8 cellular contexts compared by ENCODE assay signal in the genomic region with DNA sequence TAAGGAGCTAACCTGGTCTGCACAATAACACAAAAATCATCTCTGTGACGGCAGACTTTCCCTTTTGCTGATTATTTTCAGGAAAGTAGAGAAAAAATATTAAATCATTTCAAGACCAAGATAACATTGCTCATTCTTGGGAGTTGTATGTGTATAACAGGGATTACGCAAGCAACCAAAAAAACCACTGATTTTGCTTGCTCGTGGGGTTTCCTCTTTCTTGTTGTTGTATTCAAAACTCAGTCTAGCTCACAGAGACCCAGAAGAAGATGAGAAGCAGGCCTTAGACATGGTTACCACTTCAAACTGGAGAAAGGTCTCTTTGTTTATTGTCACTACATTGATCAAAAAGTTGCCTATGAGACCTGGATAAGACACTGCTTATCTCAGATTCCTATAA. TPM values are rescaled to one million over a fixed set of nuclear protein-coding genes. Genes with fewer than 3 reads are reported as not detected.
DNase-seq lines count a peak whose midpoint lies in the region; TF ChIP-seq lines count a peak whose summit lies in the region.

No MANE protein-coding gene starts in this region.

- H3K27ac ChIP-seq in urinary bladder (ENCODE audit: low read depth) (peak overlapping the region; percentile 59), uterus (peak overlapping the region in 1 of 2 donors; percentile 83)

- peak; percentile 28 for DNase-seq in stimulated activated CD4-positive, alpha-beta T cell treated with anti-CD3 and anti-CD28 coated beads, Interleukin-15, amount 100 ng/mL, for 24 hours
- DNase-seq in stimulated activated CD4-positive, alpha-beta T cell treated with anti-CD3 and anti-CD28 coated beads, Interleukin-2, amount 100 ng/mL, for 48 hours = no peak
- DNase-seq in NOMO-1 (lab: John Stamatoyannopoulos, UW; ENCODE audit: unreplicated experiment in 2 of 2) (peak; percentile 77 to 96), fibroblast of gingiva (ENCODE audit: low read depth) (peak; percentile 55), DMS53 (lab: John Stamatoyannopoulos, UW) (no peak), uterus (no peak), GM19240 (ENCODE audit: insufficient read length, low spot score) (no peak)

- 63% methylated on average over 3 of the region's 3 CpGs for WGBS in urinary bladder

- no peaks in the 10 kb centered on the region for H3K36me3 ChIP-seq in urinary bladder (ENCODE audit: insufficient read depth)
- no peaks in the 10 kb centered on the region for H3K36me3 ChIP-seq in uterus

- no peaks in the 10 kb centered on the region for H3K27me3 ChIP-seq in uterus

- intact Hi-C loops in uterus (cut with DNase I; ENCODE audit: low total_unique reads) = no loop called here

- H3K4me3 ChIP-seq in urinary bladder (ENCODE audit: low read depth, low read length) = no peak overlapping the region
- H3K4me3 ChIP-seq in uterus = no peak overlapping the region

- TF ChIP-seq CTCF in uterus (IDR thresholded peaks at IDR 0.05) = no peak

- TF ChIP-seq POLR2A in uterus (IDR thresholded peaks at IDR 0.05) = no peak

- H3K9me3 ChIP-seq in uterus = no peaks in the 10 kb centered on the region

- H3K4me1 ChIP-seq in urinary bladder (ENCODE audit: insufficient read depth) = no peaks in the 10 kb centered on the region
- H3K4me1 ChIP-seq in uterus = no peaks in the 10 kb centered on the region

RNA-seq across cellular contexts. Expression of a gene that starts 2.2 kb away (rescaled TPM):
- total RNA-seq in urinary bladder = 23.3 TPM
- polyA plus RNA-seq in urinary bladder = 21.8 TPM
- total RNA-seq in uterus = 10 to 100 TPM; 43.8 to 74.3 (median 49.6) TPM

RNA-seq across cellular contexts. Expression of a gene that starts 33.0 kb away (rescaled TPM):
- total RNA-seq in urinary bladder = 71.6 TPM
- polyA plus RNA-seq in urinary bladder = 22.4 TPM
- total RNA-seq in uterus = 10 to 100 TPM; 18.8 to 86.6 (median 73.9) TPM

Comparison
In these comparisons a context has a peak if more than half of its experiments do, and no peak if none do; other contexts are left out.
1. DNase-seq: peak in stimulated activated CD4-positive, alpha-beta T cell treated with anti-CD3 and anti-CD28 coated beads, Interleukin-15, amount 100 ng/mL, for 24 hours (single experiment), NOMO-1 (2 of 2) and fibroblast of gingiva (single experiment); none in stimulated activated CD4-positive, alpha-beta T cell treated with anti-CD3 and anti-CD28 coated beads, Interleukin-2, amount 100 ng/mL, for 48 hours (0 of 2), DMS53 (single experiment), uterus (0 of 2) and GM19240 (single experiment).